In genomic region chr6:37479266-37479854, GRCh38 we compare ENCODE assay signal across 2 cellular contexts.
TF ChIP-seq lines count a peak whose summit lies in the region.

No MANE protein-coding gene starts in this region.

TF ChIP-seq in HepG2, 621 proteins besides CTCF, POLR2A, EP300 and RAD21:
- TF ChIP-seq ZNF329 (CRISPR knock-in tag; IDR thresholded peaks at IDR 0.05; ENCODE audit: low read depth): no peak
- TF ChIP-seq ZNF570 (CRISPR knock-in tag; IDR thresholded peaks at IDR 0.05; ENCODE audit: borderline replicate concordance): no peak
- TF ChIP-seq SKIL (CRISPR knock-in tag; IDR thresholded peaks at IDR 0.05; ENCODE audit: borderline replicate concordance): no peak
- TF ChIP-seq AGO2 (optimal IDR thresholded peaks at IDR 0.05; ENCODE audit: low read depth, low read length): peak; percentile 57
- TF ChIP-seq ZNF713 (CRISPR knock-in tag; IDR thresholded peaks at IDR 0.05): no peak
- no peak for TF ChIP-seq ZNF230 (CRISPR knock-in tag; IDR thresholded peaks at IDR 0.05)
- TF ChIP-seq SOX5 (CRISPR knock-in tag; IDR thresholded peaks at IDR 0.05; ENCODE audit: borderline replicate concordance): no peak
- TF ChIP-seq ZFP90 (CRISPR knock-in tag; IDR thresholded peaks at IDR 0.05; ENCODE audit: borderline replicate concordance): no peak
- TF ChIP-seq RBM22 (optimal IDR thresholded peaks at IDR 0.05; ENCODE audit: low read length): peak; percentile 3
- no peak for TF ChIP-seq STAG1 (CRISPR knock-in tag; IDR thresholded peaks at IDR 0.05)
TF ChIP-seq in HepG2: peak in this region for 2.

TF ChIP-seq in neural cell, 6 proteins besides CTCF, POLR2A, EP300 and RAD21:
- TF ChIP-seq SMC3 (conservative IDR thresholded peaks at IDR 0.05; ENCODE audit: poor library complexity): no peak
- TF ChIP-seq POLR2AphosphoS5 (IDR thresholded peaks at IDR 0.05): no peak
- no peak for TF ChIP-seq MXI1 (conservative IDR thresholded peaks at IDR 0.05; ENCODE audit: poor library complexity, severe bottlenecking)
- TF ChIP-seq TAF1 (IDR thresholded peaks at IDR 0.05; ENCODE audit: low read depth): no peak
- TF ChIP-seq EZH2 (IDR thresholded peaks at IDR 0.05; ENCODE audit: borderline replicate concordance, insufficient read depth, low read length, poor library complexity, severe bottlenecking): no peak
- TF ChIP-seq REST (IDR thresholded peaks at IDR 0.05; ENCODE audit: borderline replicate concordance): no peak
